8 cellular contexts compared by ENCODE assay signal in genomic region chr11:118928108-118928869, GRCh38. TPM values are rescaled to one million over a fixed set of nuclear protein-coding genes. Genes with fewer than 3 reads are reported as not detected.
DNase-seq lines count a peak whose midpoint lies in the region; FAIRE-seq and TF ChIP-seq lines count a peak whose summit lies in the region.

No MANE protein-coding gene starts in this region.

- H3K4me3 ChIP-seq in SJCRH30: peak overlapping the region; percentile 68
- peak overlapping the region; percentile 67 to 84 for H3K4me3 ChIP-seq in neutrophil (ENCODE audit: low read depth in 1 of 2, low read length in 1 of 2)
- H3K4me3 ChIP-seq in suprapubic skin: peak overlapping the region; percentile 77

- peaks cover 45% of the 10 kb centered on the region for H3K4me1 Mint-ChIP-seq in HFFc6 (ENCODE audit: low read depth)

- H3K9ac ChIP-seq in ES-I3 (ENCODE audit: low read depth, low read length): peak overlapping the region; percentile 95

- no peak for FAIRE-seq in frontal cortex (lab: Jason Lieb, UNC)

- no peak for TF ChIP-seq POLR2A in suprapubic skin (IDR thresholded peaks at IDR 0.05)

- H3K9me3 ChIP-seq in ES-I3 (ENCODE audit: control insufficient read depth, insufficient read depth, low read length): no peaks in the 10 kb centered on the region
- H3K9me3 ChIP-seq in SJCRH30 (replicated peaks): no peaks in the 10 kb centered on the region
- H3K9me3 ChIP-seq in neutrophil: no peaks in the 10 kb centered on the region
- no peaks in the 10 kb centered on the region for H3K9me3 ChIP-seq in suprapubic skin

- H3K4me3 Mint-ChIP-seq in HFFc6: peak overlapping the region; percentile 96

- H3K4me1 ChIP-seq in ES-I3 (ENCODE audit: insufficient read depth, low read length) (peaks cover 16% of the 10 kb centered on the region), SJCRH30 (peaks cover 11% of the 10 kb centered on the region), neutrophil (ENCODE audit: control insufficient read depth in 1 of 2, insufficient read depth in 1 of 2, low read depth in 1 of 2, low read length in 1 of 2) (peaks cover 59 to 62% of the 10 kb centered on the region in 2 experiments), suprapubic skin (peaks cover 57% of the 10 kb centered on the region)

- peak; percentile 98 for TF ChIP-seq CTCF in HFFc6 (IDR thresholded peaks at IDR 0.05)
- TF ChIP-seq CTCF in neutrophil (IDR thresholded peaks at IDR 0.05): peak; percentile 97
- peak; percentile 91 to 96 for TF ChIP-seq CTCF in suprapubic skin (IDR thresholded peaks at IDR 0.05)

- TF ChIP-seq EP300 in suprapubic skin (IDR thresholded peaks at IDR 0.05): no peak

- no peaks in the 10 kb centered on the region for H3K9me3 Mint-ChIP-seq in HFFc6

- peak overlapping the region; percentile 84 for H3K27ac Mint-ChIP-seq in HFFc6

- 0% methylated on average over 21 of the region's 32 CpGs for WGBS in suprapubic skin

- no peaks in the 10 kb centered on the region; the same call in 1 of the 2 replicates for H3K27me3 Mint-ChIP-seq in HFFc6 (ENCODE audit: insufficient read depth)

- H3K27ac ChIP-seq in SJCRH30: no peak overlapping the region
- peak overlapping the region; percentile 84 for H3K27ac ChIP-seq in neutrophil
- H3K27ac ChIP-seq in suprapubic skin: peak overlapping the region; percentile 96

- H3K36me3 ChIP-seq in ES-I3 (ENCODE audit: insufficient read depth, low read length) (no peaks in the 10 kb centered on the region), SJCRH30 (no peaks in the 10 kb centered on the region), neutrophil (no peaks in the 10 kb centered on the region), suprapubic skin (no peaks in the 10 kb centered on the region)

- no peaks in the 10 kb centered on the region for H3K27me3 ChIP-seq in SJCRH30
- H3K27me3 ChIP-seq in neutrophil: no peaks in the 10 kb centered on the region
- H3K27me3 ChIP-seq in suprapubic skin: no peaks in the 10 kb centered on the region

- peak; percentile 94 for DNase-seq in HFFc6
- DNase-seq in NAMALWA (ENCODE audit: low spot score): peak; percentile 95
- peak; percentile 83 to 90 for DNase-seq in SJCRH30
- DNase-seq in activated naive CD4-positive, alpha-beta T cell (lab: John Stamatoyannopoulos, UW): peak; percentile 78 to 87 (median 84)
- peak; percentile 88 to 89 for DNase-seq in frontal cortex (ENCODE audit: low spot score in 2 of 2)
- peak; percentile 96 to 97 for DNase-seq in suprapubic skin (ENCODE audit: low spot score in 2 of 2)

- H3K36me3 Mint-ChIP-seq in HFFc6 (ENCODE audit: low read depth): peaks cover 14% of the 10 kb centered on the region

RNA-seq across cellular contexts. Expression of gene BCL9L, which starts 2.6 kb away (rescaled TPM):
- total RNA-seq in HFFc6 (2021; fragmentation: NEBNext Ultra II Directional; extraction: Animal tissue kit (Norgen Biotek cat#: 25700)): 100 to 1,000 TPM; 120 to 135 (median 127) TPM
- 2.2 and 4.3 TPM in 2 replicates for total RNA-seq in SJCRH30 (2014; rRNA removed; shearing (Covaris generic))
- total RNA-seq in frontal cortex (8.6 TPM), suprapubic skin (10 to 100 TPM; 50.0 to 58.9 (median 56.3) TPM)

RNA-seq across cellular contexts. Expression of gene UPK2, which starts 27.8 kb away (rescaled TPM):
- total RNA-seq in HFFc6 (2021; fragmentation: NEBNext Ultra II Directional; extraction: Animal tissue kit (Norgen Biotek cat#: 25700)): under 1 TPM in 4 of 6 experiments, not detected in 2; 0.19 to 0.83 (median 0.29) TPM
- total RNA-seq in SJCRH30 (2014; rRNA removed; shearing (Covaris generic)): not detected in 2 replicates
- total RNA-seq in frontal cortex (not detected), suprapubic skin (not detected)

RNA-seq across cellular contexts. Expression of gene FOXR1, which starts 43.3 kb away (rescaled TPM):
- total RNA-seq in HFFc6 (2021; fragmentation: NEBNext Ultra II Directional; extraction: Animal tissue kit (Norgen Biotek cat#: 25700)): not detected
- not detected in 2 replicates for total RNA-seq in SJCRH30 (2014; rRNA removed; shearing (Covaris generic))
- total RNA-seq in frontal cortex: not detected
- not detected for total RNA-seq in suprapubic skin

RNA-seq across cellular contexts. Expression of gene CXCR5, which starts 44.6 kb away (rescaled TPM):
- total RNA-seq in HFFc6 (2021; fragmentation: NEBNext Ultra II Directional; extraction: Animal tissue kit (Norgen Biotek cat#: 25700)): under 1 TPM in 1 of 6 experiments, not detected in 5; 0.06 TPM
- total RNA-seq in SJCRH30 (2014; rRNA removed; shearing (Covaris generic)): not detected in 2 replicates
- total RNA-seq in frontal cortex (not detected), suprapubic skin (not detected)
